27 cellular contexts compared by ENCODE assay signal in the genomic region with DNA sequence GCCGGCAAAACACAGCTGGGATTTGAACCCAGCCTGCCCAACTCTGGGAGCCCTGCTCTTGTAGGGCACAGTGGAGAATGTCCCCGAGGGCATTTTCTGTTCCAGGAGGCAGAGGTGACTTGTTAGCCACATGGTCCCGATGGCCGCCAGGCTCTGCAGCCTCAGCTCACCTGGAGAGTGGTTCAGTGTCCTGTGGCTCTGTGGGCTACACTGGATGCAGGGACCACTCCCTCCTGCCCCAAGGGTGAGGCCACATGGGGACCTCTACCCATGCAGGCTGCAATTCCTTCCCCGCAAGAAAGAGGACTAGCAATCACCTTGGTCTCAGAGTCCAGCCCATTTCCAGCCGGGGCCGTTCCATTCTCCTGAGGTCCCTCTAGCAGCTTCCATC. TPM values are rescaled to one million over a fixed set of nuclear protein-coding genes. Genes with fewer than 3 reads are reported as not detected.
A peak's percentile ranks its signal among the peaks of the same experiment; 100 is the strongest.
DNase-seq lines count a peak whose midpoint lies in the region; ATAC-seq, FAIRE-seq and TF ChIP-seq lines count a peak whose summit lies in the region.
"Had no signal": no experiment of that assay in that cellular context is flagged by ENCODE, and none has a peak within 500 bp of the region (broad histone marks: within the 10 kb centered on the region; RNA-seq: fewer than 3 reads in every experiment).

No MANE protein-coding gene starts in this region.

- no TSS peak for BruUV-seq in HepG2 (replicated peaks; lab: Mats Ljungman, UMichigan)
- BruUV-seq in K562 (replicated peaks; lab: Mats Ljungman, UMichigan), result no TSS peak

- H3K4me1 ChIP-seq in HepG2 (ENCODE audit: insufficient read depth, low read length) (no peaks in the 10 kb centered on the region), right lobe of liver (no peaks in the 10 kb centered on the region), K562 (replicated peaks in 1 of 2; ENCODE audit: control insufficient read depth in 2 of 2, insufficient read depth in 2 of 2, low read length in 2 of 2) (peaks cover 0 to 3% of the 10 kb centered on the region in 2 experiments; a peak in 1 of 5 replicates), kidney (ENCODE audit: control insufficient read depth in 1 of 2, insufficient read depth in 1 of 2, low read depth in 1 of 2, low read length in 2 of 2) (no peaks in the 10 kb centered on the region)
- H3K4me1 ChIP-seq: A549, BE2C had no signal

- TF ChIP-seq RAD21 in HepG2 (CRISPR knock-in tag; IDR thresholded peaks at IDR 0.05) (no peak), K562 (CRISPR knock-in tag; conservative IDR thresholded peaks at IDR 0.05 in 1 of 2, IDR thresholded peaks at IDR 0.05 in 1 of 2) (no peak)

- peaks cover 9% of the 10 kb centered on the region for H3K9me3 Mint-ChIP-seq in activated naive CD4-positive, alpha-beta T cell treated with anti-CD3 and anti-CD28 coated beads, Interleukin-2, amount 10 ng/mL, durations not matched to agents 7 days and 5 days
- H3K9me3 Mint-ChIP-seq: CD4-positive, alpha-beta T cell had no signal

- H4K20me1 ChIP-seq in HepG2 (ENCODE audit: insufficient read depth, low read length) (no peaks in the 10 kb centered on the region), K562 (replicated peaks; ENCODE audit: control insufficient read depth, insufficient read depth, low read length) (no peaks in the 10 kb centered on the region; the same call in 1 of the 2 replicates)

- H3K27ac ChIP-seq in HepG2 (ENCODE audit: extremely low read length, insufficient read depth, low read length) (no peak overlapping the region), right lobe of liver (no peak overlapping the region), K562 (ENCODE audit: extremely low read depth, low read depth, low read length) (no peak overlapping the region), kidney (ENCODE audit: low read depth in 2 of 2, low read length in 2 of 2) (no peak overlapping the region)
- H3K27ac ChIP-seq: A549; BLaER1 treated with 17β-estradiol and CSF1 and Interleukin-3, amounts not matched to agents 10 nM and 100 nM had no signal

- intact Hi-C loops in HepG2 (cut with micrococcal nuclease; ENCODE audit: unreplicated experiment), result no loop called here
- intact Hi-C loops in right lobe of liver (cut with DNase I), result no loop called here
- intact Hi-C loops in K562 (cut with micrococcal nuclease), result no loop called here
- intact Hi-C loops in kidney (cut with DNase I), result no loop called here

- ATAC-seq in HepG2 (peak; percentile 25; the same call in 1 of the 3 replicates), right lobe of liver (no peak), K562 (peak; percentile 24), GM19351 (IDR thresholded peaks at IDR 0.05; ENCODE audit: unreplicated experiment) (no peak)
- ATAC-seq: A549, GM12878, GM23338 had no signal

- peaks cover 8 to 43% of the 10 kb centered on the region in 2 experiments for H3K27me3 ChIP-seq in HepG2 (ENCODE audit: control insufficient read depth in 1 of 2, insufficient read depth in 2 of 2, low read length in 2 of 2)
- no peaks in the 10 kb centered on the region for H3K27me3 ChIP-seq in right lobe of liver
- peaks cover 26 to 40% of the 10 kb centered on the region in 2 experiments; a peak in 4 of 5 replicates for H3K27me3 ChIP-seq in K562 (ENCODE audit: control insufficient read depth in 2 of 2, insufficient read depth in 2 of 2, low read length in 2 of 2)
- H3K27me3 ChIP-seq: BE2C; BLaER1 treated with 17β-estradiol and CSF1 and Interleukin-3, amounts not matched to agents 10 nM and 100 nM had no signal

- H3K4me2 ChIP-seq in HepG2 (ENCODE audit: low read depth, low read length) (no peak overlapping the region), K562 (ENCODE audit: insufficient read depth, low read length) (no peak overlapping the region)
- H3K4me2 ChIP-seq: A549; BLaER1 treated with 17β-estradiol and CSF1 and Interleukin-3, amounts not matched to agents 10 nM and 100 nM; GM23338 had no signal

- WGBS in HepG2 (ENCODE audit: low lambda C conversion rate), result no CpG with 5 or more reads among the region's 7 CpGs
- 20% methylated on average over 1 of the region's 7 CpGs for WGBS in right lobe of liver (ENCODE audit: insufficient coverage, low coverage, low lambda C conversion rate, missing lambda C conversion rate)
- whole genome bisulfite sequencing in K562 (ENCODE audit: insufficient coverage, low coverage, missing lambda C conversion rate), result 0% methylated on average over 7 of the region's 7 CpGs

- CTCF ChIA-PET in activated naive CD4-positive, alpha-beta T cell treated with anti-CD3 and anti-CD28 coated beads, Interleukin-2, amount 10 ng/mL, durations not matched to agents 7 days and 5 days (lab: Charles Lee), result no interaction called here
- CTCF ChIA-PET in HepG2 (lab: Yijun Ruan, JAX; ENCODE audit: low intra/inter-chr PET ratio, low total read pairs) (no interaction called here), K562 (lab: Yijun Ruan, JAX; ENCODE audit: low intra/inter-chr PET ratio) (no interaction called here)

- H3K9me3 ChIP-seq in HepG2 (ENCODE audit: low read length), result no peaks in the 10 kb centered on the region
- H3K9me3 ChIP-seq in right lobe of liver, result no peaks in the 10 kb centered on the region
- H3K9me3 ChIP-seq in K562 (replicated peaks; ENCODE audit: control insufficient read depth, insufficient read depth, low read depth, low read length), result peaks cover 2% of the 10 kb centered on the region
- no peaks in the 10 kb centered on the region for H3K9me3 ChIP-seq in kidney (ENCODE audit: control insufficient read depth in 1 of 2, low read length in 2 of 2)
- H3K9me3 ChIP-seq: A549, BE2C had no signal

- TF ChIP-seq CTCF in HepG2 (CRISPR knock-in tag; IDR thresholded peaks at IDR 0.05) (no peak), right lobe of liver (IDR thresholded peaks at IDR 0.05) (no peak), K562 (IDR thresholded peaks at IDR 0.05 in 2 of 3, conservative IDR thresholded peaks at IDR 0.05 in 1 of 3; ENCODE audit: insufficient read depth in 2 of 3, low read depth in 1 of 3, low read length in 3 of 3) (no peak), kidney (IDR thresholded peaks at IDR 0.05; ENCODE audit: borderline replicate concordance, extremely low read depth, insufficient read depth) (no peak)

- no peak for TF ChIP-seq EP300 in HepG2 (IDR thresholded peaks at IDR 0.05; ENCODE audit: low read depth in 2 of 2, low read length in 2 of 2)
- no peak for TF ChIP-seq EP300 in HepG2 (CRISPR knock-in tag; IDR thresholded peaks at IDR 0.05; ENCODE audit: borderline replicate concordance)
- TF ChIP-seq EP300 in K562 (IDR thresholded peaks at IDR 0.05; ENCODE audit: low read length), result no peak

- H3K4me1 Mint-ChIP-seq in activated naive CD4-positive, alpha-beta T cell treated with anti-CD3 and anti-CD28 coated beads, Interleukin-2, amount 10 ng/mL, durations not matched to agents 7 days and 5 days, result no peaks in the 10 kb centered on the region
- H3K4me1 Mint-ChIP-seq: CD14-positive monocyte, GM23338 had no signal

- H3K4me3 Mint-ChIP-seq in activated naive CD4-positive, alpha-beta T cell treated with anti-CD3 and anti-CD28 coated beads, Interleukin-2, amount 10 ng/mL, durations not matched to agents 7 days and 5 days, result no peak overlapping the region
- H3K4me3 Mint-ChIP-seq: CD14-positive monocyte; CD4-positive, alpha-beta T cell; CD8-positive, alpha-beta memory T cell; GM23338 had no signal

- peak; percentile 11 for DNase-seq in activated naive CD4-positive, alpha-beta T cell treated with anti-CD3 and anti-CD28 coated beads, Interleukin-2, amount 10 ng/mL, durations not matched to agents 7 days and 5 days
- DNase-seq in activated naive CD4-positive, alpha-beta T cell (lab: John Stamatoyannopoulos, UW), result no peak
- DNase-seq in HepG2 (ENCODE audit: low spot score), result no peak
- no peak for DNase-seq in right lobe of liver
- no peak for DNase-seq in K562 (ENCODE audit: extremely low read depth in 1 of 4, low spot score in 3 of 4)
- DNase-seq in kidney, result peak; percentile 50
- DNase-seq in NCI-H2171 (lab: John Stamatoyannopoulos, UW), result no peak
- DNase-seq: 8988T; ACHN; AML-193; BE2C; CD4-positive, alpha-beta T cell; CD8-positive, alpha-beta memory T cell; DMS 273 treated with DMSO at 0.1 percent for 48 hours; DMS79; EL; GDM1; HCEC 1CT had no signal

- H3K9ac ChIP-seq in HepG2 (ENCODE audit: insufficient read depth, low read depth, low read length) (no peak overlapping the region), K562 (ENCODE audit: insufficient read depth in 1 of 2, low read depth in 2 of 2, low read length in 2 of 2) (no peak overlapping the region), kidney (ENCODE audit: low read length in 2 of 2) (no peak overlapping the region)
- H3K9ac ChIP-seq: BLaER1 treated with 17β-estradiol and CSF1 and Interleukin-3, amounts not matched to agents 10 nM and 100 nM had no signal

- in situ Hi-C loops in HepG2 (cut with HindIII; ENCODE audit: extremely low pct_ligation_motif_present, low pct_unique_long_range_greater_than_20kb), result no loop called here
- in situ Hi-C loops in K562 (cut with MboI), result no loop called here

- TF ChIP-seq POLR2A in HepG2 (IDR thresholded peaks at IDR 0.05; ENCODE audit: insufficient read depth in 1 of 2, low read depth in 2 of 2, low read length in 2 of 2) (no peak), right lobe of liver (IDR thresholded peaks at IDR 0.05) (no peak), K562 (conservative IDR thresholded peaks at IDR 0.05) (no peak)

- peaks cover 5% of the 10 kb centered on the region for H3K36me3 Mint-ChIP-seq in activated naive CD4-positive, alpha-beta T cell treated with anti-CD3 and anti-CD28 coated beads, Interleukin-2, amount 10 ng/mL, durations not matched to agents 7 days and 5 days
- H3K36me3 Mint-ChIP-seq: CD14-positive monocyte had no signal

- no peak overlapping the region for H3K27ac Mint-ChIP-seq in activated naive CD4-positive, alpha-beta T cell treated with anti-CD3 and anti-CD28 coated beads, Interleukin-2, amount 10 ng/mL, durations not matched to agents 7 days and 5 days
- H3K27ac Mint-ChIP-seq: CD14-positive monocyte; CD4-positive, alpha-beta T cell; GM23338 had no signal

- no peaks in the 10 kb centered on the region for H3K9me1 ChIP-seq in K562 (ENCODE audit: control insufficient read depth, insufficient read depth, low read length)

- no peak overlapping the region for H2AFZ ChIP-seq in HepG2 (ENCODE audit: low read length)
- no peak overlapping the region for H2AFZ ChIP-seq in K562 (ENCODE audit: low read depth, low read length)
- H2AFZ ChIP-seq: GM23338 had no signal

- H3K36me3 ChIP-seq in HepG2 (replicated peaks in 1 of 2; ENCODE audit: control insufficient read depth in 1 of 2, insufficient read depth in 2 of 2, low read length in 2 of 2) (no peaks in the 10 kb centered on the region), right lobe of liver (no peaks in the 10 kb centered on the region), K562 (ENCODE audit: control insufficient read depth, insufficient read depth, low read length) (no peaks in the 10 kb centered on the region), kidney (ENCODE audit: control insufficient read depth in 1 of 2, insufficient read depth in 2 of 2, low read length in 2 of 2) (no peaks in the 10 kb centered on the region)
- H3K36me3 ChIP-seq: BE2C; BLaER1 treated with 17β-estradiol and CSF1 and Interleukin-3, amounts not matched to agents 10 nM and 100 nM had no signal

- H3K79me2 ChIP-seq in HepG2 (ENCODE audit: insufficient read depth, low read length), result no peaks in the 10 kb centered on the region
- H3K79me2 ChIP-seq in K562 (ENCODE audit: control insufficient read depth, insufficient read depth, low read length), result no peaks in the 10 kb centered on the region

- no peak for FAIRE-seq in HepG2 (lab: Jason Lieb, UNC)
- FAIRE-seq in K562 (lab: Jason Lieb, UNC), result no peak
- no peak for FAIRE-seq in kidney (lab: Jason Lieb, UNC)
- FAIRE-seq: A549, D721Med, GM12878, GM19239, H54 had no signal

- peaks cover 4% of the 10 kb centered on the region for H3K27me3 Mint-ChIP-seq in activated naive CD4-positive, alpha-beta T cell treated with anti-CD3 and anti-CD28 coated beads, Interleukin-2, amount 10 ng/mL, durations not matched to agents 7 days and 5 days

- POLR2A ChIA-PET in HepG2 (lab: Yijun Ruan, JAX), result no interaction called here
- POLR2A ChIA-PET in K562 (lab: Yijun Ruan, JAX), result interaction anchor here (0.6 to 1.4 kb wide), 3 partner anchors 9 to 184 kb away, joined by 4 to 6 read pairs (median 4); no protein-coding TSS in a partner anchor

- no peak overlapping the region for H3K4me3 ChIP-seq in HepG2 (replicated peaks in 1 of 3; ENCODE audit: insufficient read depth in 1 of 3, low read depth in 2 of 3, low read length in 3 of 3)
- no peak overlapping the region for H3K4me3 ChIP-seq in right lobe of liver
- H3K4me3 ChIP-seq in K562, result no peak overlapping the region
- no peak overlapping the region for H3K4me3 ChIP-seq in kidney (ENCODE audit: low read length in 2 of 2)
- H3K4me3 ChIP-seq: A549; BLaER1 treated with 17β-estradiol and CSF1 and Interleukin-3, amounts not matched to agents 10 nM and 100 nM; GM12878; GM23338 had no signal

RNA-seq across cellular contexts. Expression of a gene that starts 31.2 kb away (rescaled TPM):
- total RNA-seq in HepG2 (2016; rRNA removed; fragmentation: Illumina TruSeq; extraction: Trizol) (31.4 and 43.4 TPM in 2 replicates), right lobe of liver (10 to 100 TPM in 5 of 6 experiments, 1 to 10 TPM in 1; 9.7 to 20.9 (median 11.1) TPM), K562 (2014; rRNA removed) (41.6 and 58.8 TPM in 2 replicates), K562 (2014; rRNA removed; fragmentation: Illumina TruSeq; extraction: Trizol) (37.8 and 46.3 TPM in 2 replicates), K562 (2015; rRNA removed; fragmentation: Illumina TruSeq; extraction: Trizol) (51.0 and 55.6 TPM in 2 replicates), K562 (2021) (38.5 and 40.8 TPM in 2 replicates), kidney (16.8 TPM)
- total RNA-seq in HepG2 (2016; cell fraction: cytosol; rRNA removed; fragmentation: Illumina TruSeq; extraction: Trizol; ENCODE audit: low read depth), result 9.1 and 10.6 TPM in 2 replicates
- 30.8 and 45.5 TPM in 2 replicates for total RNA-seq in HepG2 (2016; cell fraction: insoluble cytoplasmic fraction; rRNA removed; fragmentation: Illumina TruSeq; extraction: Trizol)
- total RNA-seq in HepG2 (2016; cell fraction: membrane; rRNA removed; fragmentation: Illumina TruSeq; extraction: Trizol), result 23.1 and 25.3 TPM in 2 replicates
- 12.4 and 14.4 TPM in 2 replicates for total RNA-seq in HepG2 (2016; cell fraction: nucleus; rRNA removed; fragmentation: Illumina TruSeq; extraction: Trizol)
- polyA plus RNA-seq in HepG2 (2011; rRNA removed) (18.7 and 21.6 TPM in 2 replicates), K562 (2011; rRNA removed) (45.4 and 50.7 TPM in 2 replicates), K562 (2014; fragmentation: Illumina TruSeq; extraction: Trizol) (48.5 and 64.9 TPM in 2 replicates), K562 (2014; fragmentation: Nextera tagmentation; extraction: Ambion mirVana) (10 to 100 TPM; 42.0 to 50.2 TPM), K562 (2014; rRNA removed) (43.0 and 54.5 TPM in 2 replicates), kidney (ENCODE audit: insufficient read depth, low read depth, low replicate concordance) (15.9 TPM)
- 19.8 and 22.2 TPM in 2 replicates for polyA plus RNA-seq in HepG2 (2011; cell fraction: cytosol; rRNA removed)
- polyA plus RNA-seq in HepG2 (2011; cell fraction: nucleus; rRNA removed), result 12.8 and 14.0 TPM in 2 replicates
- 13.3 and 16.8 TPM in 2 replicates for polyA plus RNA-seq in HepG2 (2012)
- 4.2 and 5.1 TPM in 2 replicates for polyA plus RNA-seq in HepG2 (2016; cell fraction: cytosol; fragmentation: Illumina TruSeq; extraction: Trizol; ENCODE audit: low read depth)
- 37.9 and 38.1 TPM in 2 replicates for polyA plus RNA-seq in HepG2 (2016; cell fraction: insoluble cytoplasmic fraction; fragmentation: Illumina TruSeq; extraction: Trizol; ENCODE audit: low read depth)
- polyA plus RNA-seq in HepG2 (2016; cell fraction: membrane; fragmentation: Illumina TruSeq; extraction: Trizol; ENCODE audit: low read depth), result 11.1 and 13.7 TPM in 2 replicates
- polyA plus RNA-seq in HepG2 (2016; cell fraction: nucleus; fragmentation: Illumina TruSeq; extraction: Trizol; ENCODE audit: insufficient read depth, low read depth), result 24.6 and 27.6 TPM in 2 replicates
- polyA minus RNA-seq in HepG2 (2011; rRNA and poly(A)+ RNA removed; ENCODE audit: low replicate concordance), result 23.0 and 28.7 TPM in 2 replicates
- polyA minus RNA-seq in HepG2 (2011; cell fraction: cytosol; rRNA and poly(A)+ RNA removed), result 11.2 and 12.0 TPM in 2 replicates
- polyA minus RNA-seq in HepG2 (2011; cell fraction: nucleus; rRNA and poly(A)+ RNA removed), result 6.7 and 8.5 TPM in 2 replicates
- total RNA-seq in K562 (2011; cell fraction: chromatin; rRNA removed; ENCODE audit: low replicate concordance), result 67.9 and 71.3 TPM in 2 replicates
- 55.2 and 56.6 TPM in 2 replicates for total RNA-seq in K562 (2011; cell fraction: nucleolus; rRNA removed)
- 62.5 and 62.9 TPM in 2 replicates for total RNA-seq in K562 (2011; cell fraction: nucleoplasm; rRNA removed)
- polyA plus RNA-seq in K562 (2011; cell fraction: cytosol; rRNA removed), result 54.4 and 66.4 TPM in 2 replicates
- 64.9 and 66.7 TPM in 2 replicates for polyA plus RNA-seq in K562 (2011; cell fraction: nucleus; rRNA removed)
- 27.1 and 50.1 TPM in 2 replicates for polyA plus RNA-seq in K562 (2012)
- polyA minus RNA-seq in K562 (2011; rRNA and poly(A)+ RNA removed), result 30.5 and 39.9 TPM in 2 replicates
- 24.3 and 27.7 TPM in 2 replicates for polyA minus RNA-seq in K562 (2011; cell fraction: cytosol; rRNA and poly(A)+ RNA removed)
- 11.7 and 18.7 TPM in 2 replicates for polyA minus RNA-seq in K562 (2011; cell fraction: nucleus; rRNA and poly(A)+ RNA removed)

Comparison
In these comparisons a context has a peak if more than half of its experiments do, and no peak if none do; other contexts are left out.
1. DNase-seq: peak in activated naive CD4-positive, alpha-beta T cell treated with anti-CD3 and anti-CD28 coated beads, Interleukin-2, amount 10 ng/mL, durations not matched to agents 7 days and 5 days (single experiment) and kidney (single experiment); none in activated naive CD4-positive, alpha-beta T cell (0 of 4), HepG2 (single experiment), right lobe of liver (0 of 3), K562 (0 of 4) and NCI-H2171 (single experiment).
2. ATAC-seq: peak in HepG2 (single experiment) and K562 (single experiment); none in right lobe of liver (0 of 4) and GM19351 (single experiment).